In the genomic region with DNA sequence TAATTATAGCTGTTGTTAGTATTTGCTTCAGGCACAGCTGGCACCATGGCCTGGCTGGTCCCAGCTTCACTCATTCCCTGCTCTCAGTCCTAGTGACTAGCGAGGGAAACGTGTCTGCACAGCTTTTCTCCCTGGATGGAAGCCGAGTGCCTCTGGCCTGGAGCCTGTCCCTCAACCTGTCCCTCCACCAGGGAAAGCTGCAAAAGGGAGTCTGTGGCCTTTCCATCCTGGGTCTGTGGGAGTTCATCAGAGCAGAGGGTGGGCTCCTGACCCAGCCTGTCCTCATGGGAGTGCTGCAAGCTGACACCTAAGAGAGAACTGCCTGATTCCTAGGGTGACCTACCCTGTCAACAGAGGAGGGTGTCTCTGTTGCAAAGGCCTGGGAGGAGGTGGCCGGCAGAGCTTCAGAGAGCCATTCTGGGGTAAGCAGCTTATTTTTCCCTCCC, we compare ENCODE assay signal across 3 cellular contexts.
TF ChIP-seq lines count a peak whose summit lies in the region.

No MANE protein-coding gene starts in this region.

TF ChIP-seq in SK-N-SH, 30 proteins besides CTCF, POLR2A, EP300 and RAD21 (continued from another document):
- 0 out of 2 replicates have a peak, but pooled peaks have one; percentile 14 for TF ChIP-seq RCOR1 (IDR thresholded peaks at IDR 0.05; ENCODE audit: low read length)
- TF ChIP-seq CHD2 (IDR thresholded peaks at IDR 0.05; ENCODE audit: low read length, partially characterized antibody): no peak

TF ChIP-seq in SK-N-SH treated with all-trans-retinoic acid at 6 μM for 48 hours, 23 proteins besides CTCF, POLR2A, EP300 and RAD21:
- TF ChIP-seq, protein P1, sequence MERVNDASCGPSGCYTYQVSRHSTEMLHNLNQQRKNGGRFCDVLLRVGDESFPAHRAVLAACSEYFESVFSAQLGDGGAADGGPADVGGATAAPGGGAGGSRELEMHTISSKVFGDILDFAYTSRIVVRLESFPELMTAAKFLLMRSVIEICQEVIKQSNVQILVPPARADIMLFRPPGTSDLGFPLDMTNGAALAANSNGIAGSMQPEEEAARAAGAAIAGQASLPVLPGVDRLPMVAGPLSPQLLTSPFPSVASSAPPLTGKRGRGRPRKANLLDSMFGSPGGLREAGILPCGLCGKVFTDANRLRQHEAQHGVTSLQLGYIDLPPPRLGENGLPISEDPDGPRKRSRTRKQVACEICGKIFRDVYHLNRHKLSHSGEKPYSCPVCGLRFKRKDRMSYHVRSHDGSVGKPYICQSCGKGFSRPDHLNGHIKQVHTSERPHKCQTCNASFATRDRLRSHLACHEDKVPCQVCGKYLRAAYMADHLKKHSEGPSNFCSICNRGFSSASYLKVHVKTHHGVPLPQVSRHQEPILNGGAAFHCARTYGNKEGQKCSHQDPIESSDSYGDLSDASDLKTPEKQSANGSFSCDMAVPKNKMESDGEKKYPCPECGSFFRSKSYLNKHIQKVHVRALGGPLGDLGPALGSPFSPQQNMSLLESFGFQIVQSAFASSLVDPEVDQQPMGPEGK (CRISPR knock-in tag; IDR thresholded peaks at IDR 0.05; ENCODE audit: borderline replicate concordance): no peak
- no peak for TF ChIP-seq ZFP3 (CRISPR knock-in tag; IDR thresholded peaks at IDR 0.05)
- TF ChIP-seq RARB (CRISPR knock-in tag; IDR thresholded peaks at IDR 0.05): no peak

TF ChIP-seq in H1, 55 proteins besides CTCF, POLR2A, EP300 and RAD21 (continued from another document):
- TF ChIP-seq, protein P2, sequence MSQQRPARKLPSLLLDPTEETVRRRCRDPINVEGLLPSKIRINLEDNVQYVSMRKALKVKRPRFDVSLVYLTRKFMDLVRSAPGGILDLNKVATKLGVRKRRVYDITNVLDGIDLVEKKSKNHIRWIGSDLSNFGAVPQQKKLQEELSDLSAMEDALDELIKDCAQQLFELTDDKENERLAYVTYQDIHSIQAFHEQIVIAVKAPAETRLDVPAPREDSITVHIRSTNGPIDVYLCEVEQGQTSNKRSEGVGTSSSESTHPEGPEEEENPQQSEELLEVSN (IDR thresholded peaks at IDR 0.05): no peak
- TF ChIP-seq BRCA1 (IDR thresholded peaks at IDR 0.05; ENCODE audit: low read depth, low read length) (no peak), HDAC6 (IDR thresholded peaks at IDR 0.05; ENCODE audit: low read depth, low read length) (no peak), MAX (IDR thresholded peaks at IDR 0.05) (no peak), CEBPB (IDR thresholded peaks at IDR 0.05; ENCODE audit: low read depth, low read length) (no peak), YY1 (IDR thresholded peaks at IDR 0.05; ENCODE audit: low read depth, low read length) (no peak), NRF1 (IDR thresholded peaks at IDR 0.05; ENCODE audit: low read depth, low read length) (no peak), BACH1 (IDR thresholded peaks at IDR 0.05; ENCODE audit: low read length) (no peak), TBP (IDR thresholded peaks at IDR 0.05; ENCODE audit: low read depth, low read length) (no peak), ZNF274 (IDR thresholded peaks at IDR 0.05; ENCODE audit: borderline replicate concordance, extremely low read depth, low read length) (no peak), CREB1 (IDR thresholded peaks at IDR 0.05) (no peak)
